Comparison of ENCODE assay signal across 8 cellular contexts in the genomic region with DNA sequence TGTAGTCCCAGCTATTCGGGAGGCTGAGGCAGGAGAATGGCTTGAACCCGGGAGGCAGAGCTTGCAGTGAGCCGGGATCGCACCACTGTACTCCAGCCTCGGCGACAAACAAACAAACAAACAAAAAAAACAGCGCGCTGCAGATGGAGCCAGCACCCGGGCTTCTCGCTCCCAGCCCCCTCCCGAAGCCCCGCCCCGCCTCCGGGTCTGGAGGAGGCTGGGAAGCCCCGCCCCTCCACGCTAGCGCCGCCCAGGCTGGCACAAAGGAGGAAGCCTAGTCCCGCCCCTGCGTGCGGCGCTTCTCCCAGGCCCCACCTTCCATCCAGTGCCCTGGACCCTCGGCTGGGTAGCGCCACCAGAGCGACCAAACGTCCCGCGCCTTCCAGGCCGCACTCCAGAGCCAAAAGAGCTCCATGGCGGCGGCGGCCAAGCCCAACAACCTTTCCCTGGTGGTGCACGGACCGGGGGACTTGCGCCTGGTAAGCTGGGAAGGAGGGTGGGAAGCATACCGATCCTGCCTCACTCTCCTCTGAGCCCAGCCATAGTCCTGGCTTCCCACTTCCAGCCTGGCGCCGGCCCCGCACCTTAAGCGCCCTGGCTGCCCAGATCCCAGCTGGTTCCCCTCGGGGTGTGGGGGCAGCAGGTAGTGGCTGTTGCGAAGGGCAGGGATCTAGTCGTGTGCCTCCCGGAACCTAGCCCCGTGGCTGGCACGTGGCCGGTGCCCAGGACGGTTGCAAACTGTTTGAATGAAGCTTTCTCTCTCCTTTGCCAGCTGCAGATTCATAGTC. TPM values are rescaled to one million over a fixed set of nuclear protein-coding genes. Genes with fewer than 3 reads are reported as not detected.
DNase-seq lines count a peak whose midpoint lies in the region; ATAC-seq and TF ChIP-seq lines count a peak whose summit lies in the region.

A gene (plus strand): TSS at position 325 of the 788 bp plus-strand sequence. CDS start 89 bp downstream, at position 414.

- DNase-seq in COLO829 (ENCODE audit: low spot score) (peak; percentile 70), GM20000 (ENCODE audit: low spot score) (peak; percentile 95), HT-29 (ENCODE audit: low spot score) (peak; percentile 97), NOMO-1 treated with DMSO at 0.1 percent for 48 hours (lab: John Stamatoyannopoulos, UW; ENCODE audit: unreplicated experiment) (peak; percentile 79), mesenteric fat pad (ENCODE audit: low spot score) (peak; percentile 96)
- DNase-seq in activated CD8-positive, alpha-beta memory T cell treated with anti-CD3 and anti-CD28 coated beads, Interleukin-2, amount 10 ng/mL, durations not matched to agents 7 days and 5 days, result peak; percentile 93
- DNase-seq in stimulated activated CD8-positive, alpha-beta memory T cell treated with anti-CD3 and anti-CD28 coated beads, Interleukin-15, amount 100 ng/mL, for 1 hour (ENCODE audit: low read depth), result peak; percentile 81

- H3K4me1 Mint-ChIP-seq in activated CD8-positive, alpha-beta memory T cell treated with anti-CD3 and anti-CD28 coated beads, Interleukin-2, amount 10 ng/mL, durations not matched to agents 7 days and 5 days, result peaks cover 16% of the 10 kb centered on the region

- peak within 1 kb of the TSS; percentile 79 for H3K4me3 Mint-ChIP-seq in activated CD8-positive, alpha-beta memory T cell treated with anti-CD3 and anti-CD28 coated beads, Interleukin-2, amount 10 ng/mL, durations not matched to agents 7 days and 5 days

- no peaks in the 10 kb centered on the region for H3K9me3 Mint-ChIP-seq in activated CD8-positive, alpha-beta memory T cell treated with anti-CD3 and anti-CD28 coated beads, Interleukin-2, amount 10 ng/mL, durations not matched to agents 7 days and 5 days (ENCODE audit: low read depth)

- H3K27me3 Mint-ChIP-seq in activated CD8-positive, alpha-beta memory T cell treated with anti-CD3 and anti-CD28 coated beads, Interleukin-2, amount 10 ng/mL, durations not matched to agents 7 days and 5 days, result peaks cover 27% of the 10 kb centered on the region

- H3K36me3 Mint-ChIP-seq in activated CD8-positive, alpha-beta memory T cell treated with anti-CD3 and anti-CD28 coated beads, Interleukin-2, amount 10 ng/mL, durations not matched to agents 7 days and 5 days, result peaks cover 2% of the 10 kb centered on the region

- CTCF ChIA-PET in activated CD8-positive, alpha-beta memory T cell treated with anti-CD3 and anti-CD28 coated beads, Interleukin-2, amount 10 ng/mL, durations not matched to agents 7 days and 5 days (lab: Charles Lee), result interaction anchor here (0.8 to 1.6 kb wide), 4 partner anchors 14 to 182 kb away, joined by 3 to 5 read pairs (median 4); no protein-coding TSS in a partner anchor

- TF ChIP-seq CTCF in GM20000 (IDR thresholded peaks at IDR 0.05; ENCODE audit: extremely low read depth, missing control alignments), result no peak

- peak; percentile 100 for ATAC-seq in activated CD8-positive, alpha-beta memory T cell treated with anti-CD3 and anti-CD28 coated beads, Interleukin-2, amount 10 ng/mL, durations not matched to agents 7 days and 5 days

- no peaks in the 10 kb centered on the region for H3K36me3 ChIP-seq in endocrine pancreas (ENCODE audit: control insufficient read depth, insufficient read depth, low read length)

- no peaks in the 10 kb centered on the region for H3K9me3 ChIP-seq in endocrine pancreas (ENCODE audit: control insufficient read depth, low read length)

- H3K4me3 ChIP-seq in endocrine pancreas (ENCODE audit: control insufficient read depth, insufficient read depth, low read length), result peak within 1 kb of the TSS; percentile 50

- H3K9ac ChIP-seq in endocrine pancreas (ENCODE audit: control insufficient read depth, insufficient read depth, low read length), result peak within 1 kb of the TSS; percentile 23

- H3K27me3 ChIP-seq in endocrine pancreas (ENCODE audit: control insufficient read depth, insufficient read depth, low read length), result no peaks in the 10 kb centered on the region

- no peaks in the 10 kb centered on the region for H3K4me1 ChIP-seq in endocrine pancreas (ENCODE audit: control insufficient read depth, insufficient read depth, low read length)

- peak within 1 kb of the TSS; percentile 76 for H3K27ac Mint-ChIP-seq in activated CD8-positive, alpha-beta memory T cell treated with anti-CD3 and anti-CD28 coated beads, Interleukin-2, amount 10 ng/mL, durations not matched to agents 7 days and 5 days

RNA-seq across cellular contexts. Expression of the gene that starts here (rescaled TPM):
- total RNA-seq in HT-29 (2014; rRNA removed; shearing (Covaris generic)), result 207 and 238 TPM in 2 replicates
- 10 to 100 TPM in 1 of 2 experiments, 1 to 10 TPM in 1; 7.8 to 10.7 TPM for total RNA-seq in activated CD8-positive, alpha-beta memory T cell treated with anti-CD3 and anti-CD28 coated beads, Interleukin-2, amount 10 ng/mL, durations not matched to agents 7 days and 5 days
- total RNA-seq in mesenteric fat pad, result 7.4 TPM

Comparison
In these comparisons a context has a peak if more than half of its experiments do, and no peak if none do; other contexts are left out.
1. Peak in every context shown above with its lines: DNase-seq, ATAC-seq and H3K4me3 ChIP-seq.
2. RNA of the gene that starts here (total RNA-seq): 207 to 238 TPM in HT-29; 7.8 to 10.7 TPM in activated CD8-positive, alpha-beta memory T cell treated with anti-CD3 and anti-CD28 coated beads, Interleukin-2, amount 10 ng/mL, durations not matched to agents 7 days and 5 days and 7.4 TPM in mesenteric fat pad (single experiment); every median in the first group is over 10 times any median in the second.